ENCODE assay signal across 14 cellular contexts in genomic region chr11:3121416-3121815, GRCh38.
"Had no signal": no experiment of that assay in that cellular context is flagged by ENCODE, and none has a peak within 500 bp of the region (broad histone marks: within the 10 kb centered on the region; RNA-seq: fewer than 3 reads in every experiment).

No MANE protein-coding gene starts in this region.

- H3K4me3 ChIP-seq: mucosa of descending colon, ovary, thyroid gland had no signal

- DNase-seq: activated CD4-positive, alpha-beta T cell treated with anti-CD3 and anti-CD28 coated beads, Interleukin-2, amount 50 U/mL, for 1 hour; activated CD4-positive, CD25-positive, alpha-beta regulatory T cell; activated CD8-positive, alpha-beta memory T cell treated with anti-CD3 and anti-CD28 coated beads for 24 hours; foreskin fibroblast; glutamatergic neuron; hypothalamus; kidney glomerular epithelial cell; naive thymus-derived CD4-positive, alpha-beta T cell; stimulated activated CD4-positive, alpha-beta T cell treated with anti-CD3 and anti-CD28 coated beads, Interleukin-2, amount 100 ng/mL, for 48 hours; thyroid gland had no signal

- H3K9me3 ChIP-seq: mucosa of descending colon, ovary, thyroid gland had no signal

- H3K36me3 ChIP-seq: ovary had no signal

- H3K27me3 ChIP-seq: ovary, thyroid gland had no signal

- ATAC-seq: activated naive CD4-positive, alpha-beta T cell treated with anti-CD3 and anti-CD28 coated beads, Interleukin-2, amount 50 U/mL, for 72 hours; mucosa of descending colon; naive thymus-derived CD4-positive, alpha-beta T cell; stimulated activated memory B cell treated with anti-CD40 and anti-IgM and Interleukin-4, amounts not matched to agents 10 μg/mL and 1 μg/mL and 100 μg/mL, for 72 hours had no signal

- H3K27ac ChIP-seq: ovary, thyroid gland had no signal
